11 cellular contexts compared by ENCODE assay signal in the genomic region with DNA sequence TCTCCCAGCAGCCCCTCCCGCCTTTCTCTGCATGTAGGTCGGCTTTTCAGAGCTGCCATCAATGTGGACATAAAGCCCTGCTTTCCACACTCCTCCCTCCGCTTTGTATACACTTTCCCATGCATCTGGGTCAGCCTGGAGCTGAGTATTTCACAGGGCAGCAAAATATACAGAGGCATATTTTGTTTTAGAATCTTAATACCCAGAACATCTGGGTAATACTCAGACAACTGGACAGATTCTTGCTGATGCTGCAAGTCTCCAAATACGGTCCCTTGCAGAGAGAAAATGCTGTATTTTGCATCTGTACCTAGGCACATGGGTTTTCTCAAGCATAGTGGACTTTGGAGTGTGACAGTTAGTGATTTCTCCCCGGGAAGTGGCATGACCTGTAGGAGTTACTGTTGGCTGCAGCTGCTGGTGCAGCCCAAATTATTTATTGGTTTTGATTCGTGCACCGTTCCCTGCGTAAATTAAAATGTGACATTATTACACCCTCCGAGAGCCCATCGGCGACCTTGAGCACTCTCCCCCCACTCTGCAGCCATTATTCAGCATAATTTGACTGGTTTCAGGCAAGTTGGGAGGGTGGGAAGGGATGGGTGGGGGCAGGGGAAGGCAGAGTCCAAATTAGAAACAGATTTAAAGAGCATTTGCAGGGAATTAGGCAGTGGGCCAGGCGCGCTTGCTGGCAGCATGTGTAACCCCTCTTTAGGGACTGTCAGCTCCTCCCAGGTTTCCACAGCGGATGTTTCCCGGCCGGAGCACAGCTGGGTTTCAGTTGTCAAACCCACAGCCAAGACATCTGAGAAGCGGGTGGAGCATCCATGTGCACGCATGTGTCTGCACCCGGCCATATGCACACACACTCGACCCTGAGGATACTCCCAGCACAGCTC.
DNase-seq lines count a peak whose midpoint lies in the region; ATAC-seq and TF ChIP-seq lines count a peak whose summit lies in the region.
"Had no signal": no experiment of that assay in that cellular context is flagged by ENCODE, and none has a peak within 500 bp of the region (broad histone marks: within the 10 kb centered on the region; RNA-seq: fewer than 3 reads in every experiment).

No MANE protein-coding gene starts in this region.

- peaks cover 5% of the 10 kb centered on the region for H3K27me3 Mint-ChIP-seq in endodermal cell (ENCODE audit: insufficient read depth)
- H3K27me3 Mint-ChIP-seq in activated naive CD8-positive, alpha-beta T cell treated with anti-CD3 and anti-CD28 coated beads for 36 hours: no peaks in the 10 kb centered on the region

- 18 to 24% methylated on average over 20 of the region's 20 CpGs for WGBS in lower leg skin, 2 donors
- WGBS in endodermal cell (ENCODE audit: insufficient coverage in 1 of 2, insufficient read length in 1 of 2), 2 experiments: 86 to 98% methylated on average over 9 to 20 of the region's 20 CpGs

- peak; percentile 24 for DNase-seq in activated CD8-positive, alpha-beta memory T cell treated with anti-CD3 and anti-CD28 coated beads for 24 hours
- no peak for DNase-seq in activated CD8-positive, alpha-beta memory T cell treated with anti-CD3 and anti-CD28 coated beads, Interleukin-2, amount 50 U/mL, for 4 hours
- DNase-seq in colonic mucosa (peak; percentile 75), lower leg skin (ENCODE audit: low spot score in 2 of 2) (peak; percentile 60 to 92), ureter (ENCODE audit: low spot score) (peak; percentile 78), endodermal cell (no peak)
- DNase-seq in activated naive CD8-positive, alpha-beta T cell treated with anti-CD3 and anti-CD28 coated beads for 36 hours: no peak
- DNase-seq: activated naive CD8-positive, alpha-beta T cell treated with anti-CD3 and anti-CD28 coated beads, Interleukin-2, amount 50 U/mL, for 24 hours had no signal

- H3K36me3 Mint-ChIP-seq in endodermal cell (ENCODE audit: low read depth): no peaks in the 10 kb centered on the region
- no peaks in the 10 kb centered on the region for H3K36me3 Mint-ChIP-seq in activated naive CD8-positive, alpha-beta T cell treated with anti-CD3 and anti-CD28 coated beads for 36 hours
- H3K36me3 Mint-ChIP-seq: WTC11 had no signal

- H3K4me1 ChIP-seq in colonic mucosa: no peaks in the 10 kb centered on the region
- no peaks in the 10 kb centered on the region for H3K4me1 ChIP-seq in endodermal cell (ENCODE audit: control insufficient read depth, insufficient read depth, low read length)

- H3K9ac ChIP-seq in colonic mucosa (ENCODE audit: low read depth in 2 of 2, low read length in 2 of 2) (no peak overlapping the region), endodermal cell (ENCODE audit: extremely low read depth, low read length, poor library complexity, severe bottlenecking) (no peak overlapping the region)

- intact Hi-C loops in colonic mucosa (cut with DNase I) (no loop called here), lower leg skin (cut with DNase I; ENCODE audit: low total_unique reads) (no loop called here)

- H3K36me3 ChIP-seq in colonic mucosa (no peaks in the 10 kb centered on the region), endodermal cell (ENCODE audit: control insufficient read depth, insufficient read depth, low read length) (no peaks in the 10 kb centered on the region)

- no peaks in the 10 kb centered on the region for H3K9me3 ChIP-seq in colonic mucosa
- H3K9me3 ChIP-seq in endodermal cell (ENCODE audit: control insufficient read depth, low read length): no peaks in the 10 kb centered on the region

- no peak for TF ChIP-seq POLR2A in lower leg skin (IDR thresholded peaks at IDR 0.05)

- H3K27ac ChIP-seq in colonic mucosa (no peak overlapping the region), endodermal cell (ENCODE audit: low read depth, low read length) (no peak overlapping the region)
- H3K27ac ChIP-seq: HL-60 had no signal

- no peaks in the 10 kb centered on the region for H3K9me3 Mint-ChIP-seq in endodermal cell
- H3K9me3 Mint-ChIP-seq in activated naive CD8-positive, alpha-beta T cell treated with anti-CD3 and anti-CD28 coated beads for 36 hours: no peaks in the 10 kb centered on the region
- H3K9me3 Mint-ChIP-seq: activated naive CD8-positive, alpha-beta T cell treated with anti-CD3 and anti-CD28 coated beads, Interleukin-2, amount 50 U/mL, for 24 hours; WTC11 had no signal

- H3K4me3 Mint-ChIP-seq in endodermal cell: no peak overlapping the region
- H3K4me3 Mint-ChIP-seq in activated naive CD8-positive, alpha-beta T cell treated with anti-CD3 and anti-CD28 coated beads for 36 hours: no peak overlapping the region
- H3K4me3 Mint-ChIP-seq: activated naive CD8-positive, alpha-beta T cell treated with anti-CD3 and anti-CD28 coated beads, Interleukin-2, amount 50 U/mL, for 24 hours; WTC11 had no signal

- H3K4me3 ChIP-seq in colonic mucosa (no peak overlapping the region), lower leg skin (ENCODE audit: low read depth, poor library complexity, severe bottlenecking) (no peak overlapping the region), endodermal cell (ENCODE audit: low read length) (no peak overlapping the region)

- no peak overlapping the region for H3K27ac Mint-ChIP-seq in endodermal cell
- no peak overlapping the region for H3K27ac Mint-ChIP-seq in activated naive CD8-positive, alpha-beta T cell treated with anti-CD3 and anti-CD28 coated beads for 36 hours
- H3K27ac Mint-ChIP-seq: activated naive CD8-positive, alpha-beta T cell treated with anti-CD3 and anti-CD28 coated beads, Interleukin-2, amount 50 U/mL, for 24 hours; WTC11 had no signal

- peaks cover 6% of the 10 kb centered on the region for H3K4me1 Mint-ChIP-seq in endodermal cell
- H3K4me1 Mint-ChIP-seq in activated naive CD8-positive, alpha-beta T cell treated with anti-CD3 and anti-CD28 coated beads for 36 hours: peaks cover 3% of the 10 kb centered on the region

- H3K27me3 ChIP-seq in colonic mucosa: no peaks in the 10 kb centered on the region
- no peaks in the 10 kb centered on the region for H3K27me3 ChIP-seq in endodermal cell (ENCODE audit: control insufficient read depth, insufficient read depth, low read length, poor library complexity, severe bottlenecking)

- no peak for TF ChIP-seq CTCF in colonic mucosa (IDR thresholded peaks at IDR 0.05)
- TF ChIP-seq CTCF in lower leg skin (IDR thresholded peaks at IDR 0.05): no peak
- no peak for TF ChIP-seq CTCF in endodermal cell (conservative IDR thresholded peaks at IDR 0.05)

- no peak for ATAC-seq in GM21515 (IDR thresholded peaks at IDR 0.05; ENCODE audit: unreplicated experiment)
- ATAC-seq: activated naive CD8-positive, alpha-beta T cell treated with anti-CD3 and anti-CD28 coated beads, Interleukin-2, amount 50 U/mL, for 24 hours; WTC11 had no signal

Comparison
In these comparisons a context has a peak if more than half of its experiments do, and no peak if none do; other contexts are left out.
1. DNase-seq: peak in activated CD8-positive, alpha-beta memory T cell treated with anti-CD3 and anti-CD28 coated beads for 24 hours (single experiment), colonic mucosa (single experiment), lower leg skin (2 of 2) and ureter (single experiment); none in activated CD8-positive, alpha-beta memory T cell treated with anti-CD3 and anti-CD28 coated beads, Interleukin-2, amount 50 U/mL, for 4 hours (single experiment), endodermal cell (single experiment) and activated naive CD8-positive, alpha-beta T cell treated with anti-CD3 and anti-CD28 coated beads for 36 hours (single experiment).